In genomic region chr3:195989200-195989920, GRCh38 we compare ENCODE assay signal across 8 cellular contexts.
DNase-seq lines count a peak whose midpoint lies in the region; ATAC-seq and TF ChIP-seq lines count a peak whose summit lies in the region.
"Not testable (repeated sequence)": the region's sequence is repeated elsewhere in the genome, so short reads cannot be mapped to it uniquely, and the experiment has no call there.

No MANE protein-coding gene starts in this region.

- not testable (repeated sequence) for H3K27me3 ChIP-seq in H7 (ENCODE audit: control insufficient read depth, insufficient read depth, low read length); brain microvascular endothelial cell (replicated peaks); right cardiac atrium (ENCODE audit: control insufficient read depth, insufficient read depth); neutrophil; tibial artery

- intact Hi-C loops in right cardiac atrium (cut with DNase I); tibial artery (cut with DNase I; ENCODE audit: low total_unique reads): not testable (repeated sequence)

- 0% methylated on average over 20 of the region's 46 CpGs for WGBS in right cardiac atrium

- H3K4me1 ChIP-seq in right cardiac atrium (ENCODE audit: control insufficient read depth, insufficient read depth, low read length); neutrophil (ENCODE audit: control insufficient read depth in 1 of 2, insufficient read depth in 1 of 2, low read depth in 1 of 2, low read length in 1 of 2); tibial artery: not testable (repeated sequence)

- H3K36me3 ChIP-seq in H7 (replicated peaks; ENCODE audit: control insufficient read depth, insufficient read depth, low read length); brain microvascular endothelial cell (replicated peaks); tibial artery: not testable (repeated sequence)
- peaks cover 10% of the 10 kb centered on the region for H3K36me3 ChIP-seq in neutrophil

- not testable (repeated sequence) for DNase-seq in H7, brain microvascular endothelial cell
- DNase-seq in right cardiac atrium (peak; percentile 72 to 89 (median 87)), tibial artery (peak in 1 of 2 donors; percentile 82)

- H3K27ac ChIP-seq in brain microvascular endothelial cell, neutrophil: not testable (repeated sequence)
- H3K27ac ChIP-seq in right cardiac atrium (ENCODE audit: low read length) (peak overlapping the region; percentile 15), tibial artery (peak overlapping the region; percentile 85 to 95)

- ATAC-seq in GM18498 (IDR thresholded peaks at IDR 0.05; ENCODE audit: unreplicated experiment) = peak; percentile 49
- ATAC-seq in HG03521 (IDR thresholded peaks at IDR 0.05; ENCODE audit: unreplicated experiment) = peak; percentile 30
- peak; percentile 43 to 47 for ATAC-seq in activated CD4-positive, CD25-positive, alpha-beta regulatory T cell treated with anti-CD3 and anti-CD28 coated beads, Interleukin-2, amount 50 U/mL, for 24 hours
- peak; percentile 84 to 85 for ATAC-seq in right cardiac atrium

- H3K9me3 ChIP-seq in right cardiac atrium (ENCODE audit: control insufficient read depth, low read length); neutrophil; tibial artery: not testable (repeated sequence)

- H3K4me3 ChIP-seq in H7 (ENCODE audit: insufficient read depth, low read depth, low read length) = peak overlapping the region; percentile 43
- peak overlapping the region; percentile 60 for H3K4me3 ChIP-seq in brain microvascular endothelial cell (ENCODE audit: low read depth, low read length)
- peak overlapping the region; percentile 52 for H3K4me3 ChIP-seq in right cardiac atrium (ENCODE audit: low read length)
- H3K4me3 ChIP-seq in neutrophil (ENCODE audit: low read depth in 1 of 2, low read length in 1 of 2) = peak overlapping the region; percentile 72 to 94
- peak overlapping the region; percentile 76 to 88 for H3K4me3 ChIP-seq in tibial artery

- not testable (repeated sequence) for TF ChIP-seq CTCF in brain microvascular endothelial cell (IDR thresholded peaks at IDR 0.05; ENCODE audit: low read depth, low read length, missing control alignments); neutrophil (IDR thresholded peaks at IDR 0.05); tibial artery (IDR thresholded peaks at IDR 0.05)

- in situ Hi-C loops in brain microvascular endothelial cell (cut with HindIII; ENCODE audit: low pct_ligation_motif_present, low sequenced_read_pairs) = not testable (repeated sequence)

Comparison
In these comparisons a context has a peak if more than half of its experiments do, and no peak if none do; other contexts are left out.
1. ATAC-seq: peak in every context shown above with its lines; median percentile 84 in right cardiac atrium; 49 in GM18498; 45 in activated CD4-positive, CD25-positive, alpha-beta regulatory T cell treated with anti-CD3 and anti-CD28 coated beads, Interleukin-2, amount 50 U/mL, for 24 hours; 30 in HG03521.